In the genomic region with DNA sequence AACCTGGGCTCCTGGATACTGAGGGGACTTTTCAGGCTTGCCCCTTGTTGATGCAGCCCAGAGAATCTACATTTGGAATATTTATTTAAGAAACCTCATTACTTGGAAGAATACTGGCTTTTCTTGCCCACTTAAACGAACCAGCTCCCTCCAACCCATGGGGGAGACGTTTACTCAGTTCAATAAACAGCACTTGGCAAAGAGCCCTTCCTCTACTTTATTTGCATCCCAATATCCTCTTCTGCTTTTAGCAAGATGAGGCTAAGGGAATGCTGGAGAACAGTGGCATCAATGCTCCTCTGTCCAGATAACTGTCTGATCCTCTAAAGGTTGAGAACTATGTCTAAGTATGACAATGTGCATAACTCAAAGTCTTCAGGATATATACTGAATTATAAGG, we compare ENCODE assay signal across 18 cellular contexts. TPM values are rescaled to one million over a fixed set of nuclear protein-coding genes. Genes with fewer than 3 reads are reported as not detected.
DNase-seq lines count a peak whose midpoint lies in the region; ATAC-seq and TF ChIP-seq lines count a peak whose summit lies in the region.
"Had no signal": no experiment of that assay in that cellular context is flagged by ENCODE, and none has a peak within 500 bp of the region (broad histone marks: within the 10 kb centered on the region; RNA-seq: fewer than 3 reads in every experiment).

No MANE protein-coding gene starts in this region.

- WGBS in mesodermal cell (ENCODE audit: insufficient coverage in 2 of 2), 2 experiments: 15 to 31% methylated on average over 2 of the region's 2 CpGs

- H3K79me2 ChIP-seq in PC-3 (ENCODE audit: low read length) (peaks cover 89% of the 10 kb centered on the region), Karpas-422 (ENCODE audit: low read length) (no peaks in the 10 kb centered on the region)

- CTCF ChIA-PET in PC-3 (lab: Charles Lee): no interaction called here

- ATAC-seq in PC-3 (no peak), GM18909 (IDR thresholded peaks at IDR 0.05; ENCODE audit: poor library complexity, unreplicated experiment) (no peak), HG03139 (IDR thresholded peaks at IDR 0.05; ENCODE audit: unreplicated experiment) (no peak)
- ATAC-seq: HCT116, K562, SK-N-SH treated with all-trans-retinoic acid at 6 μM for 48 hours had no signal

- TF ChIP-seq CTCF in PC-3 (conservative IDR thresholded peaks at IDR 0.05; ENCODE audit: low read depth, low read length): no peak
- TF ChIP-seq CTCF in colonic mucosa (IDR thresholded peaks at IDR 0.05): no peak

- no peaks in the 10 kb centered on the region for H3K9me3 ChIP-seq in PC-3 (ENCODE audit: low read length)
- no peaks in the 10 kb centered on the region for H3K9me3 ChIP-seq in colonic mucosa
- no peaks in the 10 kb centered on the region for H3K9me3 ChIP-seq in mesodermal cell (ENCODE audit: control insufficient read depth, low read length)
- H3K9me3 ChIP-seq in Karpas-422 (ENCODE audit: low read length): no peaks in the 10 kb centered on the region; the same call in 1 of the 2 replicates
- H3K9me3 ChIP-seq: BLaER1, Peyer's patch had no signal

- BruUV-seq in PC-3 (replicated peaks; lab: Mats Ljungman, UMichigan): no TSS peak

- H4K20me1 ChIP-seq in PC-3 (ENCODE audit: low read length) (0 out of 2 replicates have a peak, but pooled peaks cover 3% of the 10 kb centered on the region), Karpas-422 (ENCODE audit: insufficient read depth, low read depth, low read length) (no peaks in the 10 kb centered on the region)
- H4K20me1 ChIP-seq: BLaER1 had no signal

- H3K9ac ChIP-seq in PC-3 (ENCODE audit: low read length): peak overlapping the region; percentile 79
- peak overlapping the region in 1 of 2 donors; percentile 27 for H3K9ac ChIP-seq in colonic mucosa (ENCODE audit: low read depth in 2 of 2, low read length in 2 of 2)
- no peak overlapping the region for H3K9ac ChIP-seq in Karpas-422 (ENCODE audit: low read length)
- H3K9ac ChIP-seq: BLaER1 had no signal

- H3F3A ChIP-seq in PC-3 (ENCODE audit: low read length, unreplicated experiment): peaks cover 4% of the 10 kb centered on the region

- H3K4me1 ChIP-seq in PC-3 (ENCODE audit: insufficient read depth, low read length): peaks cover 49% of the 10 kb centered on the region
- H3K4me1 ChIP-seq in colonic mucosa: peaks cover 20% of the 10 kb centered on the region
- peaks cover 11% of the 10 kb centered on the region for H3K4me1 ChIP-seq in mesodermal cell (ENCODE audit: control insufficient read depth, insufficient read depth, low read length, poor library complexity, severe bottlenecking)
- no peaks in the 10 kb centered on the region for H3K4me1 ChIP-seq in Karpas-422 (ENCODE audit: low read length)

- H3K36me3 ChIP-seq in PC-3 (ENCODE audit: low read depth, low read length) (no peaks in the 10 kb centered on the region), colonic mucosa (no peaks in the 10 kb centered on the region), mesodermal cell (ENCODE audit: control insufficient read depth, insufficient read depth, low read length) (no peaks in the 10 kb centered on the region), Karpas-422 (ENCODE audit: insufficient read depth, low read length) (no peaks in the 10 kb centered on the region)
- H3K36me3 ChIP-seq: BLaER1, Peyer's patch had no signal

- H3K4me3 ChIP-seq in PC-3 (ENCODE audit: low read length) (no peak overlapping the region), colonic mucosa (no peak overlapping the region), mesodermal cell (ENCODE audit: extremely low read depth, insufficient read depth, low read length, poor library complexity, severe bottlenecking) (no peak overlapping the region), Karpas-422 (ENCODE audit: low read length) (no peak overlapping the region)
- H3K4me3 ChIP-seq: BLaER1, K562, Peyer's patch had no signal

- peak overlapping the region; percentile 98 for H3K27ac ChIP-seq in PC-3 (ENCODE audit: low read length)
- H3K27ac ChIP-seq in colonic mucosa: peak overlapping the region; percentile 83
- H3K27ac ChIP-seq in mesodermal cell (ENCODE audit: low read depth, low read length, severe bottlenecking): peak overlapping the region; percentile 34
- H3K27ac ChIP-seq in substantia nigra (ENCODE audit: low read depth, low read length, poor library complexity, severe bottlenecking): peak overlapping the region; percentile 63
- no peak overlapping the region for H3K27ac ChIP-seq in Karpas-422 (ENCODE audit: low read length)
- H3K27ac ChIP-seq: BLaER1 had no signal

- H2AFZ ChIP-seq in PC-3 (ENCODE audit: low read length) (no peak overlapping the region), Karpas-422 (ENCODE audit: low read length) (no peak overlapping the region)

- H3K9me2 ChIP-seq in PC-3 (replicated peaks; ENCODE audit: low read length) (no peaks in the 10 kb centered on the region), Karpas-422 (replicated peaks; ENCODE audit: insufficient read depth, low read length) (no peaks in the 10 kb centered on the region)

- POLR2A ChIA-PET in PC-3 (lab: Charles Lee; ENCODE audit: unreplicated experiment): no interaction called here

- in situ Hi-C loops in G401 (cut with HindIII; ENCODE audit: low sequenced_read_pairs): no loop called here

- DNase-seq in PC-3 (no peak), colonic mucosa (no peak), substantia nigra (lab: John Stamatoyannopoulos, UW) (no peak), Karpas-422 (no peak), G401 (ENCODE audit: low spot score) (no peak)
- DNase-seq: NCI-H1092, NCI-H1694, NCI-H446 treated with DMSO at 0.1 percent for 48 hours, NCI-H82, Peyer's patch, Right ventricle myocardium superior had no signal

- no peak overlapping the region for H3K4me2 ChIP-seq in PC-3 (ENCODE audit: low read length)
- H3K4me2 ChIP-seq in Karpas-422 (ENCODE audit: low read depth, low read length, poor library complexity, severe bottlenecking): no peak overlapping the region
- H3K4me2 ChIP-seq: BLaER1 had no signal

- H3K27me3 ChIP-seq in PC-3 (ENCODE audit: low read length) (no peaks in the 10 kb centered on the region), colonic mucosa (no peaks in the 10 kb centered on the region), Karpas-422 (ENCODE audit: low read length) (no peaks in the 10 kb centered on the region)
- H3K27me3 ChIP-seq: BLaER1, Peyer's patch had no signal

- intact Hi-C loops in PC-3 (cut with micrococcal nuclease) (no loop called here), colonic mucosa (cut with DNase I) (no loop called here)

RNA-seq across cellular contexts. Expression of a gene that starts 22.2 kb away (rescaled TPM):
- total RNA-seq in PC-3 (2014; rRNA removed): 53.8 and 64.7 TPM in 2 replicates
- total RNA-seq in colonic mucosa: 100 to 1,000 TPM in 1 of 2 donors, 10 to 100 TPM in 1; 94.1 to 117 TPM
- 39.4 TPM for polyA plus RNA-seq in mesodermal cell (2013, experiment 1 of 2)
- 37.1 TPM for polyA plus RNA-seq in mesodermal cell (2013, experiment 2 of 2)
- 0.04 and 0.11 TPM in 2 replicates for total RNA-seq in Karpas-422 (2014; rRNA removed; shearing (Covaris generic); ENCODE audit: low replicate concordance)
- total RNA-seq in G401 (2014; rRNA removed; shearing (Covaris generic)): not detected in 2 replicates
- polyA plus RNA-seq: K562 had no signal

Comparison
In these comparisons a context has a peak if more than half of its experiments do, and no peak if none do; other contexts are left out.
1. RNA of a gene that starts 22.2 kb away (total RNA-seq): 94.1 to 117 TPM in colonic mucosa and 53.8 to 64.7 TPM in PC-3; 0.04 to 0.11 TPM in Karpas-422 and not detected in G401; every median in the first group is over 10 times any median in the second.